ENCODE assay signal across 13 cellular contexts in genomic region chr5:137073192-137073591, GRCh38.
DNase-seq lines count a peak whose midpoint lies in the region; ATAC-seq and TF ChIP-seq lines count a peak whose summit lies in the region.
"Had no signal": no experiment of that assay in that cellular context is flagged by ENCODE, and none has a peak within 500 bp of the region (broad histone marks: within the 10 kb centered on the region; RNA-seq: fewer than 3 reads in every experiment).

No MANE protein-coding gene starts in this region.

- ATAC-seq in right cardiac atrium (peak in 1 of 2 donors; percentile 46), GM21367 (IDR thresholded peaks at IDR 0.05; ENCODE audit: unreplicated experiment) (no peak), GM19397 (IDR thresholded peaks at IDR 0.05; ENCODE audit: unreplicated experiment) (no peak)

- H3K9me2 ChIP-seq in Karpas-422 (replicated peaks; ENCODE audit: insufficient read depth, low read length) = no peaks in the 10 kb centered on the region

- H2AFZ ChIP-seq in Karpas-422 (ENCODE audit: low read length) = peak overlapping the region; percentile 11; the same call in 1 of the 2 replicates
- H2AFZ ChIP-seq: neural progenitor cell had no signal

- DNase-seq in A172 (ENCODE audit: low spot score) (peak; percentile 51), Karpas-422 (peak; percentile 47), coronary artery (ENCODE audit: low spot score) (peak; percentile 9), right cardiac atrium (no peak), NCI-H187 treated with DMSO at 0.1 percent for 48 hours (lab: John Stamatoyannopoulos, UW) (no peak), H7 (no peak)
- DNase-seq: activated CD4-positive, alpha-beta T cell treated with anti-CD3 and anti-CD28 coated beads, Interleukin-2, amount 10 ng/mL, durations not matched to agents 24 days and 14 days; MV-4-11; stimulated activated CD4-positive, alpha-beta T cell treated with anti-CD3 and anti-CD28 coated beads, Interleukin-15, amount 100 ng/mL, for 24 hours had no signal

- H4K20me1 ChIP-seq in Karpas-422 (ENCODE audit: insufficient read depth, low read depth, low read length) = no peaks in the 10 kb centered on the region

- WGBS in right cardiac atrium = 60% methylated on average over 3 of the region's 3 CpGs

- TF ChIP-seq CTCF in coronary artery (IDR thresholded peaks at IDR 0.05) = no peak

- H3K36me3 ChIP-seq in Karpas-422 (ENCODE audit: insufficient read depth, low read length) (no peaks in the 10 kb centered on the region), H7 (replicated peaks; ENCODE audit: control insufficient read depth, insufficient read depth, low read length) (no peaks in the 10 kb centered on the region)
- H3K36me3 ChIP-seq: neural progenitor cell had no signal

- H3K4me2 ChIP-seq in Karpas-422 (ENCODE audit: low read depth, low read length, poor library complexity, severe bottlenecking) = peak overlapping the region; percentile 80
- H3K4me2 ChIP-seq: neural progenitor cell had no signal

- H3K27ac ChIP-seq in Karpas-422 (ENCODE audit: low read length) (peak overlapping the region; percentile 98), coronary artery (peak overlapping the region; percentile 36 to 84), right cardiac atrium (ENCODE audit: low read length) (peak overlapping the region; percentile 43)
- H3K27ac ChIP-seq: neural progenitor cell had no signal

- H3K79me2 ChIP-seq in Karpas-422 (ENCODE audit: low read length) = no peaks in the 10 kb centered on the region

- H3K4me1 ChIP-seq in Karpas-422 (ENCODE audit: low read length) = peaks cover 60% of the 10 kb centered on the region
- H3K4me1 ChIP-seq in right cardiac atrium (ENCODE audit: control insufficient read depth, insufficient read depth, low read length) = peaks cover 2% of the 10 kb centered on the region
- H3K4me1 ChIP-seq: neural progenitor cell had no signal

- no peaks in the 10 kb centered on the region for H3K9me3 ChIP-seq in Karpas-422 (ENCODE audit: low read length)
- no peaks in the 10 kb centered on the region for H3K9me3 ChIP-seq in right cardiac atrium (ENCODE audit: control insufficient read depth, low read length)

- intact Hi-C loops in right cardiac atrium (cut with DNase I) = no loop called here

- H3K4me3 ChIP-seq in Karpas-422 (ENCODE audit: low read length) (peak overlapping the region; percentile 41), coronary artery (peak overlapping the region; percentile 39), right cardiac atrium (ENCODE audit: low read length) (no peak overlapping the region), H7 (ENCODE audit: insufficient read depth, low read depth, low read length) (no peak overlapping the region)
- H3K4me3 ChIP-seq: lung, neural progenitor cell had no signal

- H3K27me3 ChIP-seq in Karpas-422 (ENCODE audit: low read length) (no peaks in the 10 kb centered on the region), right cardiac atrium (ENCODE audit: control insufficient read depth, insufficient read depth) (no peaks in the 10 kb centered on the region), H7 (ENCODE audit: control insufficient read depth, insufficient read depth, low read length) (no peaks in the 10 kb centered on the region)
- H3K27me3 ChIP-seq: neural progenitor cell had no signal

- peak overlapping the region; percentile 69 for H3K9ac ChIP-seq in Karpas-422 (ENCODE audit: low read length)
- H3K9ac ChIP-seq: neural progenitor cell had no signal

Comparison
In these comparisons a context has a peak if more than half of its experiments do, and no peak if none do; other contexts are left out.
1. DNase-seq: peak in A172 (single experiment), Karpas-422 (single experiment) and coronary artery (single experiment); none in right cardiac atrium (0 of 3), NCI-H187 treated with DMSO at 0.1 percent for 48 hours (single experiment) and H7 (single experiment).
2. H3K27ac ChIP-seq: peak in every context shown above with its lines; median percentile 98 in Karpas-422; 60 in coronary artery; 43 in right cardiac atrium.
3. H3K4me3 ChIP-seq: peak in Karpas-422 (single experiment) and coronary artery (single experiment); none in right cardiac atrium (single experiment) and H7 (single experiment).